In genomic region chr11:36471577-36471976, GRCh38 we compare ENCODE assay signal across 23 cellular contexts.
"Had no signal": no experiment of that assay in that cellular context is flagged by ENCODE, and none has a peak within 500 bp of the region (broad histone marks: within the 10 kb centered on the region; RNA-seq: fewer than 3 reads in every experiment).

No MANE protein-coding gene starts in this region.

- H3K27ac Mint-ChIP-seq: activated B cell treated with CpG ODN at 0.5 μM for 24 hours; activated CD4-positive, alpha-beta T cell treated with anti-CD3 and anti-CD28 coated beads for 36 hours; activated naive CD8-positive, alpha-beta T cell treated with anti-CD3 and anti-CD28 coated beads, Interleukin-2, amount 10 ng/mL, durations not matched to agents 7 days and 5 days; dendritic cell treated with granulocyte-macrophage colony-stimulating factor and Interleukin-4, amounts not matched to agents 40 ng/mL and 50 ng/mL, for 4 days; mesothelial cell of epicardium; progenitor cell of endocrine pancreas; stimulated activated naive B cell treated with anti-CD40 and anti-IgM and Interleukin-4, amounts not matched to agents 10 μg/mL and 1 μg/mL and 100 μg/mL, for 72 hours; T-helper 17 cell had no signal

- ATAC-seq: activated CD4-positive, alpha-beta T cell treated with anti-CD3 and anti-CD28 coated beads for 36 hours; heart left ventricle; naive thymus-derived CD8-positive, alpha-beta T cell; stimulated activated naive B cell treated with anti-CD40 and anti-IgM and Interleukin-4, amounts not matched to agents 10 μg/mL and 1 μg/mL and 100 μg/mL, for 72 hours; T-helper 17 cell had no signal

- H3K4me3 ChIP-seq: cardiac muscle cell, heart left ventricle, lung, testis, vagina had no signal

- H3K4me1 Mint-ChIP-seq: activated B cell treated with CpG ODN at 0.5 μM for 24 hours; activated CD4-positive, alpha-beta T cell treated with anti-CD3 and anti-CD28 coated beads for 36 hours; activated naive CD8-positive, alpha-beta T cell treated with anti-CD3 and anti-CD28 coated beads, Interleukin-2, amount 10 ng/mL, durations not matched to agents 7 days and 5 days; mesothelial cell of epicardium; stimulated activated naive B cell treated with anti-CD40 and anti-IgM and Interleukin-4, amounts not matched to agents 10 μg/mL and 1 μg/mL and 100 μg/mL, for 72 hours had no signal

- H3K9me3 Mint-ChIP-seq: activated B cell treated with CpG ODN at 0.5 μM for 24 hours; activated naive CD8-positive, alpha-beta T cell treated with anti-CD3 and anti-CD28 coated beads, Interleukin-2, amount 10 ng/mL, durations not matched to agents 7 days and 5 days; dendritic cell treated with granulocyte-macrophage colony-stimulating factor and Interleukin-4, amounts not matched to agents 40 ng/mL and 50 ng/mL, for 4 days; mesothelial cell of epicardium; naive thymus-derived CD8-positive, alpha-beta T cell; stimulated activated naive B cell treated with anti-CD40 and anti-IgM and Interleukin-4, amounts not matched to agents 10 μg/mL and 1 μg/mL and 100 μg/mL, for 72 hours had no signal

- H3K27me3 Mint-ChIP-seq: activated B cell treated with CpG ODN at 0.5 μM for 24 hours; activated CD4-positive, alpha-beta T cell treated with anti-CD3 and anti-CD28 coated beads for 36 hours; naive thymus-derived CD8-positive, alpha-beta T cell had no signal

- H3K36me3 ChIP-seq: cardiac muscle cell, heart left ventricle, vagina had no signal

- DNase-seq: activated B cell treated with CpG ODN at 0.5 μM for 24 hours; activated CD4-positive, alpha-beta T cell treated with anti-CD3 and anti-CD28 coated beads for 36 hours; activated CD4-positive, alpha-beta T cell treated with anti-CD3 and anti-CD28 coated beads, Interleukin-2, amount 50 U/mL, for 48 hours; activated naive CD4-positive, alpha-beta T cell treated with Interleukin-2 at 50 U/mL for 16 hours; activated naive CD8-positive, alpha-beta T cell treated with anti-CD3 and anti-CD28 coated beads, Interleukin-2, amount 10 ng/mL, durations not matched to agents 7 days and 5 days; activated T-cell treated with anti-CD3 and anti-CD28 coated beads, Interleukin-2, amount 50 U/mL, for 48 hours; amygdala; effector memory CD4-positive, alpha-beta T cell; heart left ventricle; islet precursor cell; naive thymus-derived CD8-positive, alpha-beta T cell; stimulated activated CD4-positive, alpha-beta T cell treated with anti-CD3 and anti-CD28 coated beads, Interleukin-2, amount 100 ng/mL, for 48 hours; stimulated activated CD8-positive, alpha-beta memory T cell treated with anti-CD3 and anti-CD28 coated beads, Interleukin-4, amount 100 ng/mL, for 48 hours; stimulated activated naive B cell treated with anti-CD40 and anti-IgM and Interleukin-4, amounts not matched to agents 10 μg/mL and 1 μg/mL and 100 μg/mL, for 72 hours; T-helper 17 cell; testis; trophoblast cell had no signal

- H3K27me3 ChIP-seq: heart left ventricle, testis, vagina had no signal

- H3K36me3 Mint-ChIP-seq: mesothelial cell of epicardium had no signal

- H3K4me1 ChIP-seq: testis had no signal

- H3K9me3 ChIP-seq: heart left ventricle, testis, vagina had no signal

- H3K4me3 Mint-ChIP-seq: activated B cell treated with CpG ODN at 0.5 μM for 24 hours; activated CD4-positive, alpha-beta T cell treated with anti-CD3 and anti-CD28 coated beads for 36 hours; activated naive CD8-positive, alpha-beta T cell treated with anti-CD3 and anti-CD28 coated beads, Interleukin-2, amount 10 ng/mL, durations not matched to agents 7 days and 5 days; dendritic cell treated with granulocyte-macrophage colony-stimulating factor and Interleukin-4, amounts not matched to agents 40 ng/mL and 50 ng/mL, for 4 days; mesothelial cell of epicardium; naive thymus-derived CD8-positive, alpha-beta T cell; stimulated activated naive B cell treated with anti-CD40 and anti-IgM and Interleukin-4, amounts not matched to agents 10 μg/mL and 1 μg/mL and 100 μg/mL, for 72 hours; T-helper 17 cell had no signal

- H3K27ac ChIP-seq: cardiac muscle cell, heart left ventricle, testis, vagina had no signal
